11 cellular contexts compared by ENCODE assay signal in the genomic region with DNA sequence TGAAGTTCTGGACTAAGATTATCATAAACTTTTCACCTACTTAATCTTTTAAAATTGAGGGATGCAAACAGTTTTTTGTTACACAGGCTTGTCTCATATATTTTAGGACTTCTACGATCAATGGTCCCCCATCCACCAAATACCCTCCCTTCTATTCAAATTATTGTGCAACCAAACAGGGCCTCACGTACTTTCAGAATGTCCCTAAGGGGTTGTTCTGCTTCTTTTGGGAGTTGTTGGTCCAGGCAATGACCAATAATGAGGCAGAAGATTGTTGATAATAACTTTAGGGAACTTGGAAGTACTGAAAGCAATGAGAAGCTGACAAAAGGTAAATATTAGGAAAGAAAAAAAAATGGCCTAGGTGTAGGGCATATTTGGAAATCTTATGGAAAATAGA.
"Had no signal": no experiment of that assay in that cellular context is flagged by ENCODE, and none has a peak within 500 bp of the region (broad histone marks: within the 10 kb centered on the region; RNA-seq: fewer than 3 reads in every experiment).

No MANE protein-coding gene starts in this region.

- H2AFZ ChIP-seq: neural progenitor cell had no signal

- H3K36me3 Mint-ChIP-seq: stimulated activated effector memory CD8-positive, alpha-beta T cell treated with anti-CD3 and anti-CD28 coated beads, Interleukin-12 subunit alpha, Interleukin-12 subunit beta, amount 100 ng/mL, for 72 hours had no signal

- H3K27me3 ChIP-seq: neural progenitor cell, uterus had no signal

- H3K9me3 ChIP-seq: lower lobe of right lung, thoracic aorta, uterus had no signal

- H3K27ac Mint-ChIP-seq: activated T-helper 1 cell treated with anti-CD3 and anti-CD28 coated beads, Interleukin-12 subunit alpha, Interleukin-12 subunit beta, Interleukin-2, Interleukin-4 antibody, amounts not matched to agents 30 ng/mL and 10 ng/mL and 1 ng/mL, durations not matched to agents 14 hours and 24 hours and 36 hours; endodermal cell; neural progenitor cell; stimulated activated effector memory CD8-positive, alpha-beta T cell treated with anti-CD3 and anti-CD28 coated beads, Interleukin-12 subunit alpha, Interleukin-12 subunit beta, amount 100 ng/mL, for 72 hours had no signal

- H3K4me3 Mint-ChIP-seq: activated T-helper 1 cell treated with anti-CD3 and anti-CD28 coated beads, Interleukin-12 subunit alpha, Interleukin-12 subunit beta, Interleukin-2, Interleukin-4 antibody, amounts not matched to agents 30 ng/mL and 10 ng/mL and 1 ng/mL, durations not matched to agents 14 hours and 24 hours and 36 hours; neural progenitor cell; stimulated activated effector memory CD8-positive, alpha-beta T cell treated with anti-CD3 and anti-CD28 coated beads, Interleukin-12 subunit alpha, Interleukin-12 subunit beta, amount 100 ng/mL, for 72 hours had no signal

- H3K4me3 ChIP-seq: lower lobe of right lung, neural progenitor cell, thoracic aorta, uterus had no signal

- H3K4me1 ChIP-seq: uterus had no signal

- H3K4me2 ChIP-seq: neural progenitor cell had no signal

- DNase-seq: activated CD4-positive, CD25-positive, alpha-beta regulatory T cell treated with anti-CD3 and anti-CD28 coated beads, Interleukin-2, amount 50 U/mL, for 72 hours; activated naive CD4-positive, alpha-beta T cell; aorta; endodermal cell; left colon; lower lobe of right lung; uterus had no signal

- H3K9me3 Mint-ChIP-seq: activated T-helper 1 cell treated with anti-CD3 and anti-CD28 coated beads, Interleukin-12 subunit alpha, Interleukin-12 subunit beta, Interleukin-2, Interleukin-4 antibody, amounts not matched to agents 30 ng/mL and 10 ng/mL and 1 ng/mL, durations not matched to agents 14 hours and 24 hours and 36 hours; stimulated activated effector memory CD8-positive, alpha-beta T cell treated with anti-CD3 and anti-CD28 coated beads, Interleukin-12 subunit alpha, Interleukin-12 subunit beta, amount 100 ng/mL, for 72 hours had no signal

- H3K27ac ChIP-seq: lower lobe of right lung, neural progenitor cell, thoracic aorta, uterus had no signal

- H3K36me3 ChIP-seq: neural progenitor cell, thoracic aorta, uterus had no signal
